ENCODE assay signal across 8 cellular contexts in genomic region chr6:35299674-35300073, GRCh38. TPM values are rescaled to one million over a fixed set of nuclear protein-coding genes. Genes with fewer than 3 reads are reported as not detected.
A peak's percentile ranks its signal among the peaks of the same experiment; 100 is the strongest.
DNase-seq lines count a peak whose midpoint lies in the region; ATAC-seq, FAIRE-seq and TF ChIP-seq lines count a peak whose summit lies in the region.

No MANE protein-coding gene starts in this region.

- peaks cover 64% of the 10 kb centered on the region for H3K4me1 Mint-ChIP-seq in activated naive CD8-positive, alpha-beta T cell treated with anti-CD3 and anti-CD28 coated beads, Interleukin-2, amount 50 U/mL, for 24 hours

- peak overlapping the region; percentile 89 for H3K4me3 Mint-ChIP-seq in activated naive CD8-positive, alpha-beta T cell treated with anti-CD3 and anti-CD28 coated beads, Interleukin-2, amount 50 U/mL, for 24 hours

- no peak for TF ChIP-seq POLR2A in H54 (IDR thresholded peaks at IDR 0.05; ENCODE audit: low read depth, low read length)

- peak overlapping the region; percentile 93 for H3K4me3 ChIP-seq in GM12864 (ENCODE audit: low read depth, low read length)
- H3K4me3 ChIP-seq in skin epidermis = peak overlapping the region in 5 of 7 experiments; percentile 7 to 66 (median 59)

- H3K27ac ChIP-seq in skin epidermis = peak overlapping the region in 18 of 21 experiments; percentile 8 to 99 (median 88)

- no peak for TF ChIP-seq CTCF in GM12864 (IDR thresholded peaks at IDR 0.05; ENCODE audit: low read depth, low read length, missing control alignments)

- ATAC-seq in activated naive CD8-positive, alpha-beta T cell treated with anti-CD3 and anti-CD28 coated beads, Interleukin-2, amount 50 U/mL, for 24 hours = no peak
- ATAC-seq in HG02763 (IDR thresholded peaks at IDR 0.05; ENCODE audit: unreplicated experiment) = no peak

- peak overlapping the region; percentile 97 for H3K27ac Mint-ChIP-seq in activated naive CD8-positive, alpha-beta T cell treated with anti-CD3 and anti-CD28 coated beads, Interleukin-2, amount 50 U/mL, for 24 hours

- no peak for FAIRE-seq in H54 (lab: Jason Lieb, UNC)

- peaks cover 3% of the 10 kb centered on the region for H3K27me3 Mint-ChIP-seq in activated naive CD8-positive, alpha-beta T cell treated with anti-CD3 and anti-CD28 coated beads, Interleukin-2, amount 50 U/mL, for 24 hours

- DNase-seq in GM12864 (ENCODE audit: low read depth) (no peak), NOMO-1 (lab: John Stamatoyannopoulos, UW; ENCODE audit: unreplicated experiment in 2 of 2) (peak; percentile 93 to 94), H54 (ENCODE audit: insufficient read length, low spot score) (no peak), NCI-H2107 treated with DMSO at 0.1 percent for 48 hours (lab: John Stamatoyannopoulos, UW; ENCODE audit: unreplicated experiment) (no peak), cerebellum (ENCODE audit: low spot score) (no peak)
- peak; percentile 55 for DNase-seq in activated naive CD8-positive, alpha-beta T cell treated with anti-CD3 and anti-CD28 coated beads, Interleukin-2, amount 50 U/mL, for 24 hours

- no peaks in the 10 kb centered on the region for H3K9me3 Mint-ChIP-seq in activated naive CD8-positive, alpha-beta T cell treated with anti-CD3 and anti-CD28 coated beads, Interleukin-2, amount 50 U/mL, for 24 hours

- peaks cover 26% of the 10 kb centered on the region for H3K36me3 Mint-ChIP-seq in activated naive CD8-positive, alpha-beta T cell treated with anti-CD3 and anti-CD28 coated beads, Interleukin-2, amount 50 U/mL, for 24 hours (ENCODE audit: low read depth)

RNA-seq across cellular contexts. Expression of gene DEF6, which starts 2.1 kb away (rescaled TPM):
- 1.5 TPM for total RNA-seq in cerebellum

RNA-seq across cellular contexts. Expression of gene ZNF76, which starts 40.1 kb away (rescaled TPM):
- 21.1 TPM for total RNA-seq in cerebellum

RNA-seq across cellular contexts. Expression of gene PPARD, which starts 42.7 kb away (rescaled TPM):
- total RNA-seq in cerebellum = 5.5 TPM

Comparison
In these comparisons a context has a peak if more than half of its experiments do, and no peak if none do; other contexts are left out.
1. DNase-seq: peak in NOMO-1 (2 of 2) and activated naive CD8-positive, alpha-beta T cell treated with anti-CD3 and anti-CD28 coated beads, Interleukin-2, amount 50 U/mL, for 24 hours (single experiment); none in GM12864 (single experiment), H54 (single experiment), NCI-H2107 treated with DMSO at 0.1 percent for 48 hours (single experiment) and cerebellum (single experiment).